8 cellular contexts compared by ENCODE assay signal in the genomic region with DNA sequence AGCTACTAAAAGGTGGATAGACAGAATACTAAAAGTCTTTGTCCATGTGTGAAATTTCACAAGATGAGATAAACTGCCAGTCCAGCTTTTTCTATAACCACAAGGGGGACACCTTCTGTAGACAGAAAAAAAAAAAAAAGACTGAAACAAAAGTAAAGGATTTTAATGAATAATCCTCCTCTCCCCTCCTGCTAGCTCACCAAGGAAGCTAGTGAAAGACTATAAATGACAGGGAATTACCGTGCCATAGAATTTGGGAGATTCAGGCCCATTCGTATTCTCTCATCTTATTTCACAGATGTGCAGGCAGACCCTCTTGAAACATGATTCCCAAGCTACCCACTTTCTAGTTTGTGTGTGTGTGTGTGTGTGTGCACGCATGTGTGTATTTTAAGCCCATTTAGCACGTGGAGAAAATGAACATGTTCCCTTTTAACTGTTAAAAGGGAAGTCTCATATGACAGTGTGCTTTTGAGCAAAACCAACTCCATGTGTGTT. TPM values are rescaled to one million over a fixed set of nuclear protein-coding genes. Genes with fewer than 3 reads are reported as not detected.
DNase-seq lines count a peak whose midpoint lies in the region; ATAC-seq, FAIRE-seq and TF ChIP-seq lines count a peak whose summit lies in the region.

No MANE protein-coding gene starts in this region.

- no peaks in the 10 kb centered on the region for H3K9me3 Mint-ChIP-seq in HFFc6
- no peaks in the 10 kb centered on the region for H3K9me3 Mint-ChIP-seq in activated T-cell treated with anti-CD3 and anti-CD28 coated beads, Interleukin-2, amount 50 U/mL, for 4 hours

- no peaks in the 10 kb centered on the region for H3K27me3 Mint-ChIP-seq in HFFc6 (ENCODE audit: insufficient read depth)
- H3K27me3 Mint-ChIP-seq in activated T-cell treated with anti-CD3 and anti-CD28 coated beads, Interleukin-2, amount 50 U/mL, for 4 hours (ENCODE audit: low read depth) = no peaks in the 10 kb centered on the region

- no peak overlapping the region for H3K4me2 ChIP-seq in keratinocyte (ENCODE audit: control insufficient read depth, extremely low read depth, insufficient read depth, low read depth, low read length)

- H3K36me3 ChIP-seq in keratinocyte (ENCODE audit: control insufficient read depth in 2 of 2, extremely low read depth in 1 of 2, insufficient read depth in 2 of 2, low read length in 2 of 2) (no peaks in the 10 kb centered on the region), mucosa of descending colon (ENCODE audit: low read depth) (no peaks in the 10 kb centered on the region)

- TF ChIP-seq CTCF in 22Rv1 (IDR thresholded peaks at IDR 0.05) = peak; percentile 23; the same call in 1 of the 2 replicates
- peak; percentile 88 for TF ChIP-seq CTCF in HFFc6 (IDR thresholded peaks at IDR 0.05)
- TF ChIP-seq CTCF in WI38 (IDR thresholded peaks at IDR 0.05; ENCODE audit: low read depth, low read length) = peak; percentile 42; the same call in 1 of the 2 replicates
- peak in 2 of 3 experiments; percentile 31 to 39 for TF ChIP-seq CTCF in keratinocyte (optimal IDR thresholded peaks at IDR 0.05 in 1 of 3, IDR thresholded peaks at IDR 0.05 in 1 of 3, conservative IDR thresholded peaks at IDR 0.05 in 1 of 3; ENCODE audit: extremely low read depth in 1 of 3, insufficient read depth in 2 of 3, low read length in 3 of 3)
- no peak for TF ChIP-seq CTCF in mucosa of descending colon (IDR thresholded peaks at IDR 0.05)

- H3K4me1 ChIP-seq in keratinocyte (ENCODE audit: control insufficient read depth, extremely low read depth, insufficient read depth, low read length) = no peaks in the 10 kb centered on the region
- H3K4me1 ChIP-seq in mucosa of descending colon (ENCODE audit: low read depth) = no peaks in the 10 kb centered on the region

- intact Hi-C loops in mucosa of descending colon (cut with DNase I, micrococcal nuclease) = no loop called here

- peak overlapping the region; percentile 8 for H2AFZ ChIP-seq in keratinocyte (ENCODE audit: control insufficient read depth, low read length)

- no peaks in the 10 kb centered on the region for H3K9me1 ChIP-seq in keratinocyte (ENCODE audit: control insufficient read depth, extremely low read depth, insufficient read depth, low read length)

- H3K9ac ChIP-seq in keratinocyte (ENCODE audit: control insufficient read depth, extremely low read depth, insufficient read depth, low read length) = no peak overlapping the region

- no peaks in the 10 kb centered on the region for H3K27me3 ChIP-seq in keratinocyte (ENCODE audit: control insufficient read depth, extremely low read depth, insufficient read depth, low read length)

- H3K27ac ChIP-seq in 22Rv1 (no peak overlapping the region), keratinocyte (ENCODE audit: control insufficient read depth, insufficient read depth, low read length) (no peak overlapping the region)

- H3K36me3 Mint-ChIP-seq in HFFc6 (ENCODE audit: low read depth) = peaks cover 7% of the 10 kb centered on the region; the same call in 1 of the 2 replicates
- H3K36me3 Mint-ChIP-seq in activated T-cell treated with anti-CD3 and anti-CD28 coated beads, Interleukin-2, amount 50 U/mL, for 4 hours (ENCODE audit: insufficient read depth) = no peaks in the 10 kb centered on the region

- H3K9me3 ChIP-seq in keratinocyte (ENCODE audit: control insufficient read depth, low read depth, low read length) = no peaks in the 10 kb centered on the region
- no peaks in the 10 kb centered on the region for H3K9me3 ChIP-seq in mucosa of descending colon

- H3K4me3 Mint-ChIP-seq in HFFc6 = peak overlapping the region; percentile 88
- no peak overlapping the region for H3K4me3 Mint-ChIP-seq in activated T-cell treated with anti-CD3 and anti-CD28 coated beads, Interleukin-2, amount 50 U/mL, for 4 hours

- H3K27ac Mint-ChIP-seq in HFFc6 = peak overlapping the region; percentile 87; the same call in 1 of the 2 replicates

- no peak for FAIRE-seq in keratinocyte (lab: Jason Lieb, UNC)

- H3K4me1 Mint-ChIP-seq in HFFc6 (ENCODE audit: low read depth) = peaks cover 29% of the 10 kb centered on the region
- H3K4me1 Mint-ChIP-seq in activated T-cell treated with anti-CD3 and anti-CD28 coated beads, Interleukin-2, amount 50 U/mL, for 4 hours (ENCODE audit: low read depth) = peaks cover 11% of the 10 kb centered on the region

- H3K79me2 ChIP-seq in keratinocyte (ENCODE audit: control insufficient read depth, insufficient read depth, low read length) = no peaks in the 10 kb centered on the region

- no peaks in the 10 kb centered on the region for H4K20me1 ChIP-seq in keratinocyte (ENCODE audit: control insufficient read depth, extremely low read depth, insufficient read depth, low read length)

- H3K4me3 ChIP-seq in WI38 (ENCODE audit: low read depth, low read length) = no peak overlapping the region
- H3K4me3 ChIP-seq in keratinocyte (ENCODE audit: control insufficient read depth in 2 of 3, extremely low read depth in 1 of 3, insufficient read depth in 2 of 3, low read depth in 1 of 3, low read length in 3 of 3) = no peak overlapping the region
- H3K4me3 ChIP-seq in mucosa of descending colon = no peak overlapping the region

- peak; percentile 45 for DNase-seq in HFFc6
- DNase-seq in keratinocyte (ENCODE audit: low read depth, low spot score) = no peak
- DNase-seq in mucosa of descending colon = no peak
- no peak for DNase-seq in stimulated activated CD4-positive, alpha-beta T cell treated with anti-CD3 and anti-CD28 coated beads, Interleukin-2, amount 100 ng/mL, for 24 hours
- no peak for DNase-seq in activated T-cell treated with anti-CD3 and anti-CD28 coated beads, Interleukin-2, amount 50 U/mL, for 4 hours

- dilution Hi-C loops in keratinocyte (cut with MboI; ENCODE audit: extremely low pct_ligation_motif_present, low sequenced_read_pairs) = no loop called here

- no peak for ATAC-seq in HG03095 (IDR thresholded peaks at IDR 0.05; ENCODE audit: unreplicated experiment)
- no peak for ATAC-seq in mucosa of descending colon
- no peak for ATAC-seq in activated T-cell treated with anti-CD3 and anti-CD28 coated beads, Interleukin-2, amount 50 U/mL, for 4 hours

RNA-seq across cellular contexts. Expression of gene SLC8A1, which starts 36.3 kb away (rescaled TPM):
- 10 to 100 TPM; 71.5 to 96.9 (median 92.2) TPM for total RNA-seq in HFFc6 (2021; fragmentation: NEBNext Ultra II Directional; extraction: Animal tissue kit (Norgen Biotek cat#: 25700))
- 0.61 to 3.2 TPM (median 2.7 TPM) in 3 replicates for polyA plus RNA-seq in keratinocyte
- polyA plus RNA-seq in keratinocyte (2011; ENCODE audit: low read depth) = 0.06 TPM
- polyA plus RNA-seq in keratinocyte (2011; cell fraction: cytosol; rRNA removed) = 0.36 and 0.84 TPM in 2 replicates
- 1.1 and 1.3 TPM in 2 replicates for polyA plus RNA-seq in keratinocyte (2011; cell fraction: nucleus; rRNA removed)
- 0.03 and 3.3 TPM in 2 replicates for polyA plus RNA-seq in keratinocyte (2012; ENCODE audit: low replicate concordance)
- polyA minus RNA-seq in keratinocyte = 6.1 to 19.5 TPM (median 7.5 TPM) in 3 replicates
- 4.2 TPM for polyA minus RNA-seq in keratinocyte (2011; cell fraction: cytosol; rRNA and poly(A)+ RNA removed)
- 2.5 and 3.5 TPM in 2 replicates for polyA minus RNA-seq in keratinocyte (2011; cell fraction: nucleus; rRNA and poly(A)+ RNA removed)
- 100 to 1,000 TPM in 1 of 3 donors, 10 to 100 TPM in 1, 1 to 10 TPM in 1; 6.0 to 164 (median 17.0) TPM for total RNA-seq in mucosa of descending colon
- total RNA-seq in activated T-cell treated with anti-CD3 and anti-CD28 coated beads, Interleukin-2, amount 50 U/mL, for 4 hours = under 1 TPM; 0.08 to 0.28 (median 0.26) TPM

Comparison
In these comparisons a context has a peak if more than half of its experiments do, and no peak if none do; other contexts are left out.
1. RNA of gene SLC8A1, which starts 36.3 kb away (total RNA-seq): 71.5 to 96.9 TPM in HFFc6 and 6.0 to 164 TPM in mucosa of descending colon; 0.08 to 0.28 TPM in activated T-cell treated with anti-CD3 and anti-CD28 coated beads, Interleukin-2, amount 50 U/mL, for 4 hours; every median in the first group is over 4 times any median in the second.